Comparison of ENCODE assay signal across 21 cellular contexts in genomic region chr16:2385441-2385840, GRCh38. TPM values are rescaled to one million over a fixed set of nuclear protein-coding genes. Genes with fewer than 3 reads are reported as not detected.
DNase-seq lines count a peak whose midpoint lies in the region; ATAC-seq and TF ChIP-seq lines count a peak whose summit lies in the region.
"Had no signal": no experiment of that assay in that cellular context is flagged by ENCODE, and none has a peak within 500 bp of the region (broad histone marks: within the 10 kb centered on the region; RNA-seq: fewer than 3 reads in every experiment).

No MANE protein-coding gene starts in this region.

- DNase-seq in ELR (ENCODE audit: low read depth) (peak; percentile 12), PC-3 (peak; percentile 64), glomerular visceral epithelial cell (ENCODE audit: extremely low spot score) (peak; percentile 9), substantia nigra (lab: John Stamatoyannopoulos, UW) (no peak), immature natural killer cell (no peak)
- DNase-seq in naive thymus-derived CD4-positive, alpha-beta T cell = no peak
- DNase-seq: activated CD4-positive, alpha-beta T cell treated with anti-CD3 and anti-CD28 coated beads, Interleukin-2, amount 50 U/mL, for 1 hour; activated naive CD4-positive, alpha-beta T cell treated with anti-CD3 and anti-CD28 coated beads, Interleukin-2, amount 10 ng/mL, durations not matched to agents 7 days and 5 days; C1 segment of cervical spinal cord; heart right ventricle; naive B cell; NCI-H1694; SK-N-SH; spleen; stimulated activated naive B cell treated with anti-CD40 and anti-IgM and Interleukin-4, amounts not matched to agents 10 μg/mL and 1 μg/mL and 100 μg/mL, for 72 hours had no signal

- no peaks in the 10 kb centered on the region for H3K9me2 ChIP-seq in PC-3 (replicated peaks; ENCODE audit: low read length)
- H3K9me2 ChIP-seq: SK-N-SH had no signal

- POLR2A ChIA-PET in PC-3 (lab: Charles Lee; ENCODE audit: unreplicated experiment) = interaction anchor here (0.6 kb wide), 1 partner anchor 50 kb away, joined by 3 read pairs; no protein-coding TSS in a partner anchor
- POLR2A ChIA-PET in naive thymus-derived CD4-positive, alpha-beta T cell (lab: Charles Lee) = no interaction called here

- H3K27me3 Mint-ChIP-seq in naive thymus-derived CD4-positive, alpha-beta T cell = peaks cover 0 to 19% (median 10%) of the 10 kb centered on the region in 5 donors
- H3K27me3 Mint-ChIP-seq in immature natural killer cell (ENCODE audit: low read depth in 3 of 3) = peaks cover 0 to 8% (median 5%) of the 10 kb centered on the region in 3 donors

- no peaks in the 10 kb centered on the region for H3K36me3 ChIP-seq in PC-3 (ENCODE audit: low read depth, low read length)
- no peaks in the 10 kb centered on the region for H3K36me3 ChIP-seq in parathyroid adenoma (ENCODE audit: control insufficient read depth, insufficient read depth, low read length)
- no peaks in the 10 kb centered on the region for H3K36me3 ChIP-seq in naive thymus-derived CD4-positive, alpha-beta T cell (ENCODE audit: control insufficient read depth in 2 of 3, insufficient read depth in 3 of 3, low read length in 3 of 3)
- H3K36me3 ChIP-seq: esophagus muscularis mucosa, heart right ventricle, spleen had no signal

- H3K79me2 ChIP-seq in PC-3 (ENCODE audit: low read length) (no peaks in the 10 kb centered on the region), parathyroid adenoma (no peaks in the 10 kb centered on the region)

- peak; percentile 68 for ATAC-seq in PC-3
- ATAC-seq in naive thymus-derived CD4-positive, alpha-beta T cell = no peak
- no peak for ATAC-seq in HG03378 (IDR thresholded peaks at IDR 0.05; ENCODE audit: unreplicated experiment)
- ATAC-seq: heart right ventricle; left lobe of liver; stimulated activated naive B cell treated with anti-CD40 and anti-IgM and Interleukin-4, amounts not matched to agents 10 μg/mL and 1 μg/mL and 100 μg/mL, for 72 hours had no signal

- BruUV-seq in PC-3 (replicated peaks; lab: Mats Ljungman, UMichigan) = no TSS peak

- peaks cover 0 to 3% (median 0%) of the 10 kb centered on the region in 5 donors for H3K36me3 Mint-ChIP-seq in naive thymus-derived CD4-positive, alpha-beta T cell
- H3K36me3 Mint-ChIP-seq in immature natural killer cell = no peaks in the 10 kb centered on the region
- H3K36me3 Mint-ChIP-seq: activated naive CD4-positive, alpha-beta T cell treated with anti-CD3 and anti-CD28 coated beads, Interleukin-2, amount 10 ng/mL, durations not matched to agents 7 days and 5 days; type B pancreatic cell had no signal

- no peaks in the 10 kb centered on the region for H4K20me1 ChIP-seq in PC-3 (ENCODE audit: low read length)

- H3K4me1 ChIP-seq in PC-3 (ENCODE audit: insufficient read depth, low read length) = peaks cover 10% of the 10 kb centered on the region
- peaks cover 5% of the 10 kb centered on the region for H3K4me1 ChIP-seq in parathyroid adenoma
- no peaks in the 10 kb centered on the region for H3K4me1 ChIP-seq in naive thymus-derived CD4-positive, alpha-beta T cell (ENCODE audit: control insufficient read depth in 2 of 2, insufficient read depth in 2 of 2, low read length in 2 of 2)
- H3K4me1 ChIP-seq: esophagus muscularis mucosa, heart right ventricle, spleen had no signal

- H3K4me3 Mint-ChIP-seq in naive thymus-derived CD4-positive, alpha-beta T cell = no peak overlapping the region
- no peak overlapping the region for H3K4me3 Mint-ChIP-seq in immature natural killer cell
- H3K4me3 Mint-ChIP-seq: activated naive CD4-positive, alpha-beta T cell treated with anti-CD3 and anti-CD28 coated beads, Interleukin-2, amount 10 ng/mL, durations not matched to agents 7 days and 5 days; dendritic cell treated with granulocyte-macrophage colony-stimulating factor and Interleukin-4, amounts not matched to agents 40 ng/mL and 50 ng/mL, for 4 days; naive B cell; stimulated activated naive B cell treated with anti-CD40 and anti-IgM and Interleukin-4, amounts not matched to agents 10 μg/mL and 1 μg/mL and 100 μg/mL, for 72 hours; type B pancreatic cell had no signal

- H3K9ac ChIP-seq in PC-3 (ENCODE audit: low read length) (no peak overlapping the region), parathyroid adenoma (no peak overlapping the region)
- H3K9ac ChIP-seq: SK-N-SH had no signal

- peaks cover 0 to 6% (median 0%) of the 10 kb centered on the region in 7 donors for H3K4me1 Mint-ChIP-seq in naive thymus-derived CD4-positive, alpha-beta T cell
- no peaks in the 10 kb centered on the region for H3K4me1 Mint-ChIP-seq in immature natural killer cell
- H3K4me1 Mint-ChIP-seq: naive B cell; stimulated activated naive B cell treated with anti-CD40 and anti-IgM and Interleukin-4, amounts not matched to agents 10 μg/mL and 1 μg/mL and 100 μg/mL, for 72 hours had no signal

- H3K27ac Mint-ChIP-seq in naive thymus-derived CD4-positive, alpha-beta T cell = no peak overlapping the region
- H3K27ac Mint-ChIP-seq in immature natural killer cell = no peak overlapping the region
- H3K27ac Mint-ChIP-seq: activated naive CD4-positive, alpha-beta T cell treated with anti-CD3 and anti-CD28 coated beads, Interleukin-2, amount 10 ng/mL, durations not matched to agents 7 days and 5 days; dendritic cell treated with granulocyte-macrophage colony-stimulating factor and Interleukin-4, amounts not matched to agents 40 ng/mL and 50 ng/mL, for 4 days; naive B cell; stimulated activated naive B cell treated with anti-CD40 and anti-IgM and Interleukin-4, amounts not matched to agents 10 μg/mL and 1 μg/mL and 100 μg/mL, for 72 hours; type B pancreatic cell had no signal

- intact Hi-C loops in PC-3 (cut with micrococcal nuclease) = loop anchor here (5.0 kb wide), 1 partner anchor 43 kb away; the partner anchor contains the start of gene ABCA3
- intact Hi-C loops in naive thymus-derived CD4-positive, alpha-beta T cell (cut with micrococcal nuclease) = no loop called here

- peaks cover 5% of the 10 kb centered on the region for H3F3A ChIP-seq in PC-3 (ENCODE audit: low read length, unreplicated experiment)

- H2AFZ ChIP-seq in PC-3 (ENCODE audit: low read length) (peak overlapping the region; percentile 59; the same call in 1 of the 2 replicates), parathyroid adenoma (peak overlapping the region; percentile 11)

- peaks cover 0 to 13% (median 6%) of the 10 kb centered on the region in 11 donors for H3K9me3 Mint-ChIP-seq in naive thymus-derived CD4-positive, alpha-beta T cell
- peaks cover 0 to 5% (median 2%) of the 10 kb centered on the region in 6 donors for H3K9me3 Mint-ChIP-seq in immature natural killer cell

- TF ChIP-seq CTCF in PC-3 (conservative IDR thresholded peaks at IDR 0.05; ENCODE audit: low read depth, low read length) (no peak), parathyroid adenoma (IDR thresholded peaks at IDR 0.05) (no peak)

- H3K27me3 ChIP-seq in PC-3 (ENCODE audit: low read length) = no peaks in the 10 kb centered on the region
- no peaks in the 10 kb centered on the region for H3K27me3 ChIP-seq in parathyroid adenoma (ENCODE audit: control insufficient read depth, insufficient read depth, low read length)
- no peaks in the 10 kb centered on the region for H3K27me3 ChIP-seq in naive thymus-derived CD4-positive, alpha-beta T cell (ENCODE audit: control insufficient read depth in 2 of 2, insufficient read depth in 2 of 2, low read length in 2 of 2)
- H3K27me3 ChIP-seq: spleen had no signal

- H3K9me3 ChIP-seq in PC-3 (ENCODE audit: low read length) (no peaks in the 10 kb centered on the region), parathyroid adenoma (ENCODE audit: control insufficient read depth, low read length) (no peaks in the 10 kb centered on the region)
- H3K9me3 ChIP-seq in naive thymus-derived CD4-positive, alpha-beta T cell (ENCODE audit: control insufficient read depth in 2 of 3, low read length in 3 of 3) = peaks cover 0 to 5% (median 0%) of the 10 kb centered on the region in 3 experiments
- H3K9me3 ChIP-seq: SK-N-SH had no signal

- H3K27ac ChIP-seq in PC-3 (ENCODE audit: low read length) (no peak overlapping the region), parathyroid adenoma (no peak overlapping the region), substantia nigra (ENCODE audit: low read depth, low read length, poor library complexity, severe bottlenecking) (no peak overlapping the region)
- H3K27ac ChIP-seq in naive thymus-derived CD4-positive, alpha-beta T cell (ENCODE audit: low read depth, low read length) = no peak overlapping the region
- H3K27ac ChIP-seq: esophagus muscularis mucosa, heart right ventricle, spleen had no signal

- H3K4me3 ChIP-seq in PC-3 (ENCODE audit: low read length) (no peak overlapping the region), parathyroid adenoma (ENCODE audit: low read depth, low read length) (no peak overlapping the region)
- H3K4me3 ChIP-seq in naive thymus-derived CD4-positive, alpha-beta T cell (ENCODE audit: low read length) = no peak overlapping the region
- H3K4me3 ChIP-seq: esophagus muscularis mucosa, heart right ventricle, spleen had no signal

- H3K4me2 ChIP-seq in PC-3 (ENCODE audit: low read length) (peak overlapping the region; percentile 42; the same call in 1 of the 2 replicates), parathyroid adenoma (ENCODE audit: low read length) (no peak overlapping the region)
- H3K4me2 ChIP-seq: SK-N-SH had no signal

- CTCF ChIA-PET in PC-3 (lab: Charles Lee) = interaction anchor here (0.6 kb wide), 1 partner anchor 32 kb away, joined by 3 read pairs; no protein-coding TSS in a partner anchor
- CTCF ChIA-PET in naive thymus-derived CD4-positive, alpha-beta T cell (lab: Charles Lee) = no interaction called here

RNA-seq across cellular contexts. Expression of gene CCNF, which starts 43.8 kb away (rescaled TPM):
- total RNA-seq in PC-3 (2014; rRNA removed) = 26.8 and 31.4 TPM in 2 replicates
- 10 to 100 TPM in 1 of 5 experiments, 1 to 10 TPM in 4; 2.6 to 50.1 (median 3.4) TPM for total RNA-seq in naive thymus-derived CD4-positive, alpha-beta T cell
- polyA plus RNA-seq in naive thymus-derived CD4-positive, alpha-beta T cell = 1 to 10 TPM in 1 of 2 donors, under 1 TPM in 1; 0.41 to 5.9 TPM
- polyA plus RNA-seq in immature natural killer cell = 10 to 100 TPM in 1 of 3 donors, 1 to 10 TPM in 2; 1.5 to 10.9 (median 4.5) TPM

RNA-seq across cellular contexts. Expression of gene ABCA3, which starts 44.9 kb away (rescaled TPM):
- total RNA-seq in PC-3 (2014; rRNA removed) = 11.0 and 15.5 TPM in 2 replicates
- total RNA-seq in naive thymus-derived CD4-positive, alpha-beta T cell = 10 to 100 TPM in 1 of 5 experiments, 1 to 10 TPM in 4; 7.0 to 10.0 (median 8.1) TPM
- polyA plus RNA-seq in naive thymus-derived CD4-positive, alpha-beta T cell = 1 to 10 TPM; 1.7 to 1.8 TPM
- 1 to 10 TPM; 2.4 to 7.6 (median 4.8) TPM for polyA plus RNA-seq in immature natural killer cell

Comparison
In these comparisons a context has a peak if more than half of its experiments do, and no peak if none do; other contexts are left out.
1. DNase-seq: peak in ELR (single experiment), PC-3 (single experiment) and glomerular visceral epithelial cell (single experiment); none in naive thymus-derived CD4-positive, alpha-beta T cell (0 of 9), substantia nigra (0 of 49) and immature natural killer cell (0 of 3).